ENCODE assay signal across 1 cellular context in the genomic region with DNA sequence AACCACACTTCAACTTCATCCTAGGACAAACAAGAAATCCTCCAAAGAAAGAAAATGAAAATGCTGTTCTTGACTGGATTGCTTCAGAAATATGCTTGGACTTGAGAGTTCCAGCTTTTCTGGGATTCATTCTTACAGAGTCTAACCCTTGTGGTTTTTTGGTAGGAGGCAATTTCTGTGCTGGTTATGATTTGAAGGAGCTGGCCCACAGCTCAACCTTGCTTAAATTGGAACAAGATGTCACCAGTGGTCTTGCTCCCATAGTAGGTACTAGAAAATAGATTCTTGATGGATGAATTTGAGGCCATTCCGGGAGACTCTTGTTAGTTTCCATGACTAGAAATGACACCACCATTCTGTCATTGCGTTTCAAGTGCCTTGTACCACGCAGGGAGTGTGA.
TF ChIP-seq lines count a peak whose summit lies in the region.

No MANE protein-coding gene starts in this region.

TF ChIP-seq in HepG2, 621 proteins besides CTCF, POLR2A, EP300 and RAD21:
- TF ChIP-seq ZNF253 (CRISPR knock-in tag; IDR thresholded peaks at IDR 0.05; ENCODE audit: borderline replicate concordance) (no peak), ZBTB3 (CRISPR knock-in tag; IDR thresholded peaks at IDR 0.05; ENCODE audit: borderline replicate concordance, low read depth) (no peak), CHCHD3 (CRISPR knock-in tag; IDR thresholded peaks at IDR 0.05) (no peak), ZNF562 (CRISPR knock-in tag; IDR thresholded peaks at IDR 0.05; ENCODE audit: borderline replicate concordance) (no peak), ZBTB8A (CRISPR knock-in tag; IDR thresholded peaks at IDR 0.05; ENCODE audit: borderline replicate concordance, low read depth) (no peak), HDAC2 (CRISPR knock-in tag; IDR thresholded peaks at IDR 0.05) (no peak), ELF4 (CRISPR knock-in tag; IDR thresholded peaks at IDR 0.05; ENCODE audit: borderline replicate concordance) (no peak), ZNF318 (CRISPR knock-in tag; IDR thresholded peaks at IDR 0.05) (no peak), HHEX (CRISPR knock-in tag; IDR thresholded peaks at IDR 0.05) (no peak), HNRNPLL (IDR thresholded peaks at IDR 0.05; ENCODE audit: low read depth, low read length, poor library complexity, severe bottlenecking) (no peak), MYNN (CRISPR knock-in tag; IDR thresholded peaks at IDR 0.05; ENCODE audit: low read depth) (no peak), ZNF460 (CRISPR knock-in tag; IDR thresholded peaks at IDR 0.05; ENCODE audit: borderline replicate concordance) (no peak), RBM22 (optimal IDR thresholded peaks at IDR 0.05; ENCODE audit: low read length) (no peak), ZNF572 (CRISPR knock-in tag; IDR thresholded peaks at IDR 0.05) (no peak)
